16 cellular contexts compared by ENCODE assay signal in the genomic region with DNA sequence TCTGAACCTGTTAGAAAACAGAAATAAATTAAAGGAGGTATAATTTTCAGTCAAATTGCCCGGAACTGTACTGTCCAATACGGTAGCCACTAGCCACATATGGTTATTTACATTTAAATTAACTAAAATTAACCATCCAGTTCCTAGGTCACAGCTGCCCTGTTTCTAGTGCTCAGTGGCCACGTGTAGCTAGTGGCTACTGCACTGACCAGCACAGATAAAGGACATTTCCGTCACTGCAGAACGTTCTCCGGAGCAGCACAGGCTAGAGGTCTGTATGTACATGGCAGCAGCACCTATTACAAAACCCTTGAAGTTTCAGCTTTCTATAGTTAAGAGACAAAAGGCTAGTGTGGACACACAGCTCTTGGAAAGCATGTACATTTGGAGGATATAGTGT. TPM values are rescaled to one million over a fixed set of nuclear protein-coding genes. Genes with fewer than 3 reads are reported as not detected.
DNase-seq lines count a peak whose midpoint lies in the region; ATAC-seq and TF ChIP-seq lines count a peak whose summit lies in the region.
"Had no signal": no experiment of that assay in that cellular context is flagged by ENCODE, and none has a peak within 500 bp of the region (broad histone marks: within the 10 kb centered on the region; RNA-seq: fewer than 3 reads in every experiment).

No MANE protein-coding gene starts in this region.

- H3K36me3 Mint-ChIP-seq in stimulated activated effector memory CD8-positive, alpha-beta T cell treated with anti-CD3 and anti-CD28 coated beads, Interleukin-12 subunit alpha, Interleukin-12 subunit beta, amount 100 ng/mL, for 72 hours, result peaks cover 45% of the 10 kb centered on the region

- H3K9me2 ChIP-seq in PC-3 (replicated peaks; ENCODE audit: low read length), result no peaks in the 10 kb centered on the region

- peaks cover 60% of the 10 kb centered on the region for H3K4me1 Mint-ChIP-seq in stimulated activated effector memory CD8-positive, alpha-beta T cell treated with anti-CD3 and anti-CD28 coated beads, Interleukin-12 subunit alpha, Interleukin-12 subunit beta, amount 100 ng/mL, for 72 hours

- H3F3A ChIP-seq in PC-3 (ENCODE audit: low read length, unreplicated experiment), result peaks cover 6% of the 10 kb centered on the region

- peak overlapping the region; percentile 67 for H3K27ac ChIP-seq in left ventricle myocardium inferior (replicated peaks)
- H3K27ac ChIP-seq in PC-3 (ENCODE audit: low read length), result no peak overlapping the region

- H3K79me2 ChIP-seq in PC-3 (ENCODE audit: low read length), result peaks cover 81% of the 10 kb centered on the region

- H3K4me3 Mint-ChIP-seq in stimulated activated effector memory CD8-positive, alpha-beta T cell treated with anti-CD3 and anti-CD28 coated beads, Interleukin-12 subunit alpha, Interleukin-12 subunit beta, amount 100 ng/mL, for 72 hours, result peak overlapping the region; percentile 53

- TF ChIP-seq POLR2A in erythroblast (IDR thresholded peaks at IDR 0.05; ENCODE audit: low read length), result no peak

- peaks cover 5% of the 10 kb centered on the region for H3K36me3 ChIP-seq in left ventricle myocardium inferior
- H3K36me3 ChIP-seq in PC-3 (ENCODE audit: low read depth, low read length), result peaks cover 10% of the 10 kb centered on the region; the same call in 1 of the 2 replicates

- H3K9me3 Mint-ChIP-seq in stimulated activated effector memory CD8-positive, alpha-beta T cell treated with anti-CD3 and anti-CD28 coated beads, Interleukin-12 subunit alpha, Interleukin-12 subunit beta, amount 100 ng/mL, for 72 hours, result no peaks in the 10 kb centered on the region
- H3K9me3 Mint-ChIP-seq: activated naive CD4-positive, alpha-beta T cell treated with anti-CD3 and anti-CD28 coated beads, Interleukin-2, amount 50 U/mL, for 72 hours had no signal

- TF ChIP-seq CTCF in left ventricle myocardium inferior (IDR thresholded peaks at IDR 0.05; ENCODE audit: borderline replicate concordance), result no peak
- no peak for TF ChIP-seq CTCF in PC-3 (conservative IDR thresholded peaks at IDR 0.05; ENCODE audit: low read depth, low read length)
- no peak for TF ChIP-seq CTCF in foreskin fibroblast (IDR thresholded peaks at IDR 0.05; ENCODE audit: low read depth, low read length)

- CTCF ChIA-PET in PC-3 (lab: Charles Lee), result interaction anchor here (0.6 kb wide), 1 partner anchor 37 kb away, joined by 3 read pairs; no protein-coding TSS in a partner anchor

- H3K4me1 ChIP-seq in left ventricle myocardium inferior, result peaks cover 71% of the 10 kb centered on the region
- peaks cover 34% of the 10 kb centered on the region for H3K4me1 ChIP-seq in PC-3 (ENCODE audit: insufficient read depth, low read length)

- intact Hi-C loops in left ventricle myocardium inferior (cut with micrococcal nuclease) (no loop called here), cardiac septum (cut with DNase I) (no loop called here), PC-3 (cut with micrococcal nuclease) (no loop called here)

- H2AFZ ChIP-seq in PC-3 (ENCODE audit: low read length), result no peak overlapping the region

- peak overlapping the region; percentile 67 for H3K27ac Mint-ChIP-seq in stimulated activated effector memory CD8-positive, alpha-beta T cell treated with anti-CD3 and anti-CD28 coated beads, Interleukin-12 subunit alpha, Interleukin-12 subunit beta, amount 100 ng/mL, for 72 hours
- H3K27ac Mint-ChIP-seq: progenitor cell of endocrine pancreas had no signal

- BruUV-seq in PC-3 (replicated peaks; lab: Mats Ljungman, UMichigan), result no TSS peak

- no peaks in the 10 kb centered on the region for H3K27me3 ChIP-seq in left ventricle myocardium inferior (ENCODE audit: low read depth)
- H3K27me3 ChIP-seq in PC-3 (ENCODE audit: low read length), result no peaks in the 10 kb centered on the region
- H3K27me3 ChIP-seq: esophagus squamous epithelium had no signal

- H3K4me3 ChIP-seq in left ventricle myocardium inferior (no peak overlapping the region), PC-3 (ENCODE audit: low read length) (no peak overlapping the region), foreskin fibroblast (ENCODE audit: low read depth in 1 of 2, low read length in 2 of 2) (no peak overlapping the region)
- H3K4me3 ChIP-seq: esophagus squamous epithelium had no signal

- POLR2A ChIA-PET in PC-3 (lab: Charles Lee; ENCODE audit: unreplicated experiment), result no interaction called here

- H3K4me2 ChIP-seq in PC-3 (ENCODE audit: low read length), result peak overlapping the region; percentile 55; the same call in 1 of the 2 replicates

- H4K20me1 ChIP-seq in PC-3 (ENCODE audit: low read length), result peaks cover 13% of the 10 kb centered on the region; the same call in 1 of the 2 replicates

- DNase-seq in left ventricle myocardium inferior (no peak), cardiac septum (ENCODE audit: low spot score) (no peak), PC-3 (no peak), erythroblast (lab: John Stamatoyannopoulos, UW) (peak; percentile 57 to 61), foreskin fibroblast (no peak), NCI-H345 treated with DMSO at 0.1 percent for 48 hours (lab: John Stamatoyannopoulos, UW; ENCODE audit: unreplicated experiment) (no peak), DMS 273 (lab: John Stamatoyannopoulos, UW; ENCODE audit: unreplicated experiment) (no peak)
- DNase-seq in stimulated activated effector memory CD8-positive, alpha-beta T cell treated with anti-CD3 and anti-CD28 coated beads, Interleukin-12 subunit alpha, Interleukin-12 subunit beta, amount 100 ng/mL, for 72 hours (ENCODE audit: low spot score in 2 of 2), result no peak
- DNase-seq: esophagus squamous epithelium; NCI-H1092; stimulated activated naive CD4-positive, alpha-beta T cell treated with Interleukin-2 at 50 U/mL for 16 hours had no signal

- no peak for ATAC-seq in PC-3
- ATAC-seq in stimulated activated effector memory CD8-positive, alpha-beta T cell treated with anti-CD3 and anti-CD28 coated beads, Interleukin-12 subunit alpha, Interleukin-12 subunit beta, amount 100 ng/mL, for 72 hours, result no peak

- no peak overlapping the region for H3K9ac ChIP-seq in PC-3 (ENCODE audit: low read length)

- no peaks in the 10 kb centered on the region for H3K9me3 ChIP-seq in left ventricle myocardium inferior (replicated peaks)
- no peaks in the 10 kb centered on the region for H3K9me3 ChIP-seq in PC-3 (ENCODE audit: low read length)
- H3K9me3 ChIP-seq: esophagus squamous epithelium had no signal

RNA-seq across cellular contexts. Expression of a gene that starts 33.7 kb away (rescaled TPM):
- not detected for total RNA-seq in left ventricle myocardium inferior
- not detected for total RNA-seq in cardiac septum
- total RNA-seq in PC-3 (2014; rRNA removed), result not detected in 2 replicates
- total RNA-seq: activated naive CD4-positive, alpha-beta T cell treated with anti-CD3 and anti-CD28 coated beads, Interleukin-2, amount 50 U/mL, for 72 hours; cerebellum; esophagus squamous epithelium; HT-29; lung microvascular endothelial cell; progenitor cell of endocrine pancreas had no signal

RNA-seq across cellular contexts. Expression of a gene that starts 35.1 kb away (rescaled TPM):
- total RNA-seq in left ventricle myocardium inferior (44.7 TPM), cardiac septum (48.5 TPM), PC-3 (2014; rRNA removed) (24.1 and 31.6 TPM in 2 replicates)

Comparison
In these comparisons a context has a peak if more than half of its experiments do, and no peak if none do; other contexts are left out.
1. DNase-seq: peak in erythroblast (2 of 2); none in left ventricle myocardium inferior (single experiment), cardiac septum (single experiment), PC-3 (single experiment), stimulated activated effector memory CD8-positive, alpha-beta T cell treated with anti-CD3 and anti-CD28 coated beads, Interleukin-12 subunit alpha, Interleukin-12 subunit beta, amount 100 ng/mL, for 72 hours (0 of 2), foreskin fibroblast (0 of 2), NCI-H345 treated with DMSO at 0.1 percent for 48 hours (single experiment) and DMS 273 (single experiment).